ENCODE assay signal across 8 cellular contexts in the genomic region with DNA sequence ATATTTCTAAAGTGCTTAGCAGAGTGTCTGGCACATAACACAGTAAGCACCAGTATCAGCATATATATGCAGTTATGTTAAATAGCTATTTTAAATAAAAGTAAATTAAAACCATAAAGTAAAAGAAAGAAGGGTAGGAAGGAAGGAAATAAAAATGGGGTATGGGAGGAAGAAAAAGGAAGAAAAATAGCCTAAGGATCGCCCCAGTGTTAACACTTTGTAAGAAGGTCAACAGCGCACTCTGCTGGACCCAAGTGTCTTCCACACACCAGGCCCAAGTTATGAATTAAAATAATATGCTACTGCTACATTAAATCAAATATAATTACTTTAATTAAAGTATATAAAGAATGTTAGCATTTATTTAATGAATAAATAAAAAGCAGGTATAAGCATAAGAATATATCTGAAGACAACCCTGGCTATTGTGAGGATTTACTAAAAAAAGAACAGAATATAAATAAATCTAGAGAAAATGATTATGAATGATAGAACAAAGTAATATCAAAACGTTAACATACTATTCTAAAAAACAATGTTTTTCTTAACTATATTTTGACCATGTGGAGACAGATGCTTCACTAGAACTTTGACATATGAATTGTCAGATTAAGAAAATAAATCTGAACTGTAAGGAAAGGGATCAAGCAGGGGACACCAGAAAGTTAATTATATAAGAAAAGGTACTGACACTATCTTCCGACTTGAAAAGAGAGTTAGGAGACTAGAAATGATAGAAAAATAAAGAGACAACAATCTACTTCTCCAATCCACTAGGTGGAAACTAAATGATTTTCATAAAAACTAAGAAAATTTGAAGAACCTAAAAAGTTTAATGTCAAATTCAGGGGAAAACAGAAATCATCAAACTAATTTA. TPM values are rescaled to one million over a fixed set of nuclear protein-coding genes. Genes with fewer than 3 reads are reported as not detected.
DNase-seq lines count a peak whose midpoint lies in the region; ATAC-seq and TF ChIP-seq lines count a peak whose summit lies in the region.

No MANE protein-coding gene starts in this region.

- ATAC-seq in Panc1 (peak; percentile 87; the same call in 1 of the 2 replicates), GM21447 (IDR thresholded peaks at IDR 0.05; ENCODE audit: unreplicated experiment) (no peak)

- peaks cover 12% of the 10 kb centered on the region; the same call in 1 of the 2 replicates for H3K4me1 ChIP-seq in Panc1 (ENCODE audit: control insufficient read depth, insufficient read depth, low read length)

- H3K9me3 ChIP-seq in Panc1 (ENCODE audit: control insufficient read depth, insufficient read depth, low read depth, low read length) = no peaks in the 10 kb centered on the region

- BruUV-seq in Panc1 (replicated peaks; lab: Mats Ljungman, UMichigan) = no TSS peak

- intact Hi-C loops in Panc1 (cut with micrococcal nuclease; ENCODE audit: unreplicated experiment) = loop anchor here (1.0 to 2.0 kb wide), 2 partner anchors 201 to 421 kb away; no protein-coding TSS in a partner anchor
- intact Hi-C loops in head of caudate nucleus (cut with DNase I) = no loop called here

- H3K4me3 ChIP-seq in Panc1 (ENCODE audit: low read depth in 2 of 2, low read length in 2 of 2) (no peak overlapping the region), retinal pigment epithelial cell (ENCODE audit: low read length) (no peak overlapping the region)

- CTCF ChIA-PET in Panc1 (lab: Charles Lee) = interaction anchor here (0.6 to 1.2 kb wide), 4 partner anchors 26 to 424 kb away, joined by 3 to 9 read pairs (median 4); partner anchors contain the start of gene BRIP1

- POLR2A ChIA-PET in Panc1 (lab: Charles Lee) = interaction anchor here (0.5 kb wide), 1 partner anchor 411 kb away, joined by 10 read pairs; no protein-coding TSS in a partner anchor

- DNase-seq in DMS53 treated with DMSO at 0.1 percent for 48 hours (lab: John Stamatoyannopoulos, UW; ENCODE audit: unreplicated experiment) = peak; percentile 24
- DNase-seq in HuH-7 (ENCODE audit: low spot score) = peak; percentile 20
- DNase-seq in Panc1 (ENCODE audit: low read depth, low spot score) = peak; percentile 12
- DNase-seq in activated naive CD4-positive, alpha-beta T cell treated with Interleukin-2 at 50 U/mL for 16 hours = peak; percentile 57
- DNase-seq in head of caudate nucleus = peak in 39 of 42 donors; percentile 6 to 74 (median 43)
- no peak for DNase-seq in retinal pigment epithelial cell (ENCODE audit: low read depth)
- no peak for DNase-seq in cerebellar nuclear complex (lab: John Stamatoyannopoulos, UW)

- no peak overlapping the region for H3K27ac ChIP-seq in Panc1 (ENCODE audit: low read length)

- in situ Hi-C loops in Panc1 (cut with HindIII; ENCODE audit: low pct_unique_long_range_greater_than_20kb, low sequenced_read_pairs) = no loop called here

- H3K36me3 ChIP-seq in Panc1 (ENCODE audit: control insufficient read depth, insufficient read depth, low read length) = no peaks in the 10 kb centered on the region

- TF ChIP-seq CTCF in Panc1 (IDR thresholded peaks at IDR 0.05) (peak; percentile 82; the same call in 1 of the 2 replicates), retinal pigment epithelial cell (conservative IDR thresholded peaks at IDR 0.05; ENCODE audit: low read depth, low read length) (peak; percentile 84)

- H3K27me3 ChIP-seq in Panc1 (ENCODE audit: control insufficient read depth, insufficient read depth, low read length) = no peaks in the 10 kb centered on the region

RNA-seq across cellular contexts. Expression of gene BRIP1, which starts 25.9 kb away (rescaled TPM):
- 9.4 TPM for total RNA-seq in Panc1 (2021; ENCODE audit: unreplicated experiment)
- 1.5 TPM for polyA plus RNA-seq in Panc1 (2012; ENCODE audit: insufficient read length)

Comparison
In these comparisons a context has a peak if more than half of its experiments do, and no peak if none do; other contexts are left out.
1. DNase-seq: peak in DMS53 treated with DMSO at 0.1 percent for 48 hours (single experiment), HuH-7 (single experiment), Panc1 (single experiment), activated naive CD4-positive, alpha-beta T cell treated with Interleukin-2 at 50 U/mL for 16 hours (single experiment) and head of caudate nucleus (39 of 42); none in retinal pigment epithelial cell (single experiment) and cerebellar nuclear complex (0 of 2).